8 cellular contexts compared by ENCODE assay signal in the genomic region with DNA sequence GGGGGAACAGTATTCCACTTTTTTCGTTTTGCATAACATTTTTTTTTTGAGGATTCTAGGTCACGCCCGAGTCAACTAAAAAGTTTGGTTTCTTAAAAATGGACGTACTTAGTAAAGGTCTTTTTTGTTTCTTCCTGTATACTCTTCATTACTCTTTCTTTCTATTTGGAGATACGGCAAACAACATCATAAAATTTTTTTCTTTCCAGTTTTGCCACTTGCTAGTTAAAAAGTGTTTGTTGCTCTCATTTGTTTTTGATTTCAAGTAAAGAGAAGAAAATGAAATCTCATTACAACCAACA. TPM values are rescaled to one million over a fixed set of nuclear protein-coding genes. Genes with fewer than 3 reads are reported as not detected.
DNase-seq lines count a peak whose midpoint lies in the region; ATAC-seq and TF ChIP-seq lines count a peak whose summit lies in the region.

No MANE protein-coding gene starts in this region.

- no peaks in the 10 kb centered on the region for H3K9me3 ChIP-seq in muscle layer of duodenum (ENCODE audit: control insufficient read depth in 1 of 2, low read length in 2 of 2)

- H3K27ac ChIP-seq in cingulate gyrus (ENCODE audit: low read depth, low read length) (peak overlapping the region; percentile 99), muscle layer of duodenum (ENCODE audit: low read length) (peak overlapping the region; percentile 97)

- TF ChIP-seq CTCF in AG09309 (IDR thresholded peaks at IDR 0.05; ENCODE audit: control insufficient read depth, insufficient read depth, low read depth, low read length, missing control alignments): no peak

- H3K4me3 ChIP-seq in AG09309 (ENCODE audit: control insufficient read depth, low read depth, low read length) (peak overlapping the region; percentile 92), muscle layer of duodenum (ENCODE audit: low read depth in 1 of 2, low read length in 2 of 2) (peak overlapping the region; percentile 78 to 93)
- peak overlapping the region; percentile 82 for H3K4me3 ChIP-seq in Jurkat, Clone E6-1 (ENCODE audit: low read length)

- H3K36me3 ChIP-seq in muscle layer of duodenum (ENCODE audit: control insufficient read depth in 1 of 2, insufficient read depth in 2 of 2, low read length in 2 of 2): peaks cover 0 to 17% of the 10 kb centered on the region in 2 donors

- DNase-seq in AG09309 (ENCODE audit: low read depth) (no peak), NCI-H2227 treated with DMSO at 0.1 percent for 48 hours (lab: John Stamatoyannopoulos, UW) (no peak), NCI-H1694 treated with DMSO at 0.1 percent for 48 hours (lab: John Stamatoyannopoulos, UW) (no peak)
- DNase-seq in Jurkat, Clone E6-1 (ENCODE audit: low read depth, low spot score): no peak

- ATAC-seq in HG03442 (IDR thresholded peaks at IDR 0.05; ENCODE audit: unreplicated experiment): no peak
- no peak for ATAC-seq in GM19328 (IDR thresholded peaks at IDR 0.05; ENCODE audit: unreplicated experiment)

- peaks cover 0 to 22% of the 10 kb centered on the region in 2 donors for H3K4me1 ChIP-seq in muscle layer of duodenum (ENCODE audit: control insufficient read depth in 1 of 2, insufficient read depth in 2 of 2, low read length in 2 of 2)

- H3K27me3 ChIP-seq in muscle layer of duodenum (ENCODE audit: low read depth, low read length): no peaks in the 10 kb centered on the region

RNA-seq across cellular contexts. Expression of a gene that starts 0.8 kb away (rescaled TPM):
- polyA plus RNA-seq in Jurkat, Clone E6-1 (2012; ENCODE audit: insufficient read depth, insufficient read length): 101 TPM

RNA-seq across cellular contexts. Expression of a gene that starts 1.2 kb away (rescaled TPM):
- polyA plus RNA-seq in Jurkat, Clone E6-1 (2012; ENCODE audit: insufficient read depth, insufficient read length): 54.7 TPM

RNA-seq across cellular contexts. Expression of a gene that starts 23.7 kb away (rescaled TPM):
- not detected for polyA plus RNA-seq in Jurkat, Clone E6-1 (2012; ENCODE audit: insufficient read depth, insufficient read length)
